23 cellular contexts compared by ENCODE assay signal in genomic region chr5:110884005-110884404, GRCh38.
"Had no signal": no experiment of that assay in that cellular context is flagged by ENCODE, and none has a peak within 500 bp of the region (broad histone marks: within the 10 kb centered on the region; RNA-seq: fewer than 3 reads in every experiment).

No MANE protein-coding gene starts in this region.

- H3K4me3 ChIP-seq: hepatocyte, left lung, skin epidermis, tibial artery, uterus had no signal

- H3K27me3 ChIP-seq: hepatocyte, left lung, tibial artery, uterus had no signal

- DNase-seq: activated CD4-positive, alpha-beta T cell treated with anti-CD3 and anti-CD28 coated beads, Interleukin-2, amount 50 U/mL, for 48 hours; activated naive CD4-positive, alpha-beta T cell treated with anti-CD3 and anti-CD28 coated beads for 36 hours; activated T-cell treated with anti-CD3 and anti-CD28 coated beads, Interleukin-2, amount 50 U/mL, for 1 hour; cortex of kidney; effector CD8-positive, alpha-beta T cell; left lung; mesenchymal stem cell; naive thymus-derived CD8-positive, alpha-beta T cell; retina; stimulated activated CD4-positive, alpha-beta T cell treated with anti-CD3 and anti-CD28 coated beads, Interleukin-15, amount 100 ng/mL, for 24 hours; stimulated activated CD4-positive, alpha-beta T cell treated with anti-CD3 and anti-CD28 coated beads, Interleukin-4, amount 100 ng/mL, for 1 hour; stimulated activated naive CD4-positive, alpha-beta T cell; T-cell; tibial artery; uterus had no signal

- H3K27ac ChIP-seq: hepatocyte, left lung, parathyroid adenoma, skin epidermis, tibial artery, uterus, VCaP had no signal

- H3K9ac ChIP-seq: parathyroid adenoma had no signal

- H3K4me1 ChIP-seq: left lung, parathyroid adenoma, uterus had no signal

- H3K79me2 ChIP-seq: hepatocyte, parathyroid adenoma had no signal

- H3K4me3 Mint-ChIP-seq: activated naive CD4-positive, alpha-beta T cell treated with anti-CD3 and anti-CD28 coated beads for 36 hours; central memory CD8-positive, alpha-beta T cell; naive thymus-derived CD8-positive, alpha-beta T cell; T-cell had no signal

- H3K4me1 Mint-ChIP-seq: central memory CD8-positive, alpha-beta T cell; naive thymus-derived CD8-positive, alpha-beta T cell; T-cell had no signal

- H3K9me3 Mint-ChIP-seq: central memory CD8-positive, alpha-beta T cell had no signal

- H3K27me3 Mint-ChIP-seq: central memory CD8-positive, alpha-beta T cell; T-cell had no signal

- H2AFZ ChIP-seq: hepatocyte, parathyroid adenoma had no signal

- H3K27ac Mint-ChIP-seq: activated naive CD4-positive, alpha-beta T cell treated with anti-CD3 and anti-CD28 coated beads for 36 hours; activated T-helper 2 cell treated with anti-CD3 and anti-CD28 coated beads, Interferon-gamma antibody, Interleukin-2, Interleukin-4, amounts not matched to agents 10 μg/mL and 5 μg/mL and 100 μg/mL, durations not matched to agents 14 hours and 24 hours and 36 hours; naive thymus-derived CD8-positive, alpha-beta T cell; T-cell had no signal

- FAIRE-seq: endothelial cell of umbilical vein, keratinocyte had no signal

- H3K36me3 ChIP-seq: left lung, tibial artery, uterus had no signal

- H3K4me2 ChIP-seq: hepatocyte had no signal

- ATAC-seq: left lung; naive thymus-derived CD8-positive, alpha-beta T cell; T-cell had no signal

- H3K36me3 Mint-ChIP-seq: naive thymus-derived CD8-positive, alpha-beta T cell; T-cell had no signal

- H3K9me3 ChIP-seq: uterus had no signal
